25 cellular contexts compared by ENCODE assay signal in the genomic region with DNA sequence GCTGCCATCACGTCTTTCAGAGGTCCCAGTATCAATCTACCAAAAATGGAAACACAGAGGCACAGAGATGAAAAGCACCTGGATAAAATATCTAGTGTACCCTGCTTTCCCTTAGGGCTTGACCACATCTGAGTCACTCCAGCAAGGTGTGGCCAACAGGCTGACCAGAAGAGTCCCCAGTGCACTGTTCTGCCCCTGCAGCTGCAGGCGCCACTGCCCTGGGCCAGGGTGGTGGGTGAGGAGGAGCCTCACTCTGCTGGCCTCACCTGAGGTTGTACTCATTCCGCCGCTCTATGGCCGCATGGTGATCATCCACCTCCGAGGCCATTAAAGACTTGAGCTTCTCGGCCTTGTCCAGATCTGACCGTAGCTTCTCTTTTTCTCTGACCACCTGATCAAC.
DNase-seq lines count a peak whose midpoint lies in the region; ATAC-seq and TF ChIP-seq lines count a peak whose summit lies in the region.
"Had no signal": no experiment of that assay in that cellular context is flagged by ENCODE, and none has a peak within 500 bp of the region (broad histone marks: within the 10 kb centered on the region; RNA-seq: fewer than 3 reads in every experiment).

No MANE protein-coding gene starts in this region.

- H3K27me3 ChIP-seq in PC-9 (ENCODE audit: insufficient read depth, low read depth): no peaks in the 10 kb centered on the region
- H3K27me3 ChIP-seq in body of pancreas: no peaks in the 10 kb centered on the region
- H3K27me3 ChIP-seq in layer of hippocampus (ENCODE audit: control insufficient read depth, insufficient read depth, low read length): no peaks in the 10 kb centered on the region
- H3K27me3 ChIP-seq: BLaER1 treated with 17β-estradiol and CSF1 and Interleukin-3, amounts not matched to agents 10 nM and 100 nM; colonic mucosa; esophagus muscularis mucosa; transverse colon had no signal

- H3K36me3 ChIP-seq in PC-9 (ENCODE audit: low read depth) (no peaks in the 10 kb centered on the region), body of pancreas (replicated peaks in 1 of 2; ENCODE audit: insufficient read depth in 1 of 2, low read depth in 2 of 2) (no peaks in the 10 kb centered on the region)
- H3K36me3 ChIP-seq: colonic mucosa had no signal

- TF ChIP-seq POLR2A in body of pancreas (IDR thresholded peaks at IDR 0.05): no peak

- peaks cover 2% of the 10 kb centered on the region; the same call in 1 of the 2 replicates for H3F3A ChIP-seq in PC-9 (ENCODE audit: insufficient read depth, low read depth)

- no TSS peak for BruUV-seq in PC-9 (replicated peaks; lab: Mats Ljungman, UMichigan)

- intact Hi-C loops in PC-9 (cut with micrococcal nuclease; ENCODE audit: unreplicated experiment): loop anchor here (2.0 to 10.0 kb wide), 6 partner anchors 36 to 906 kb away; a partner anchor contains a TSS
- intact Hi-C loops in body of pancreas (cut with DNase I): loop anchor here (10.0 kb wide), 2 partner anchors 166 to 456 kb away; a partner anchor contains a TSS

- H3K4me1 ChIP-seq in PC-9 (replicated peaks; ENCODE audit: insufficient read depth) (peaks cover 12% of the 10 kb centered on the region), body of pancreas (peaks cover 92% of the 10 kb centered on the region)
- H3K4me1 ChIP-seq: colonic mucosa had no signal

- no peak overlapping the region for H3K27ac ChIP-seq in PC-9
- peak overlapping the region; percentile 48 to 75 (median 74) for H3K27ac ChIP-seq in body of pancreas
- peak overlapping the region; percentile 66 for H3K27ac ChIP-seq in layer of hippocampus (ENCODE audit: low read depth, low read length)
- H3K27ac ChIP-seq in temporal lobe (ENCODE audit: low read depth, low read length): peak overlapping the region; percentile 37
- H3K27ac ChIP-seq: BLaER1 treated with 17β-estradiol and CSF1 and Interleukin-3, amounts not matched to agents 10 nM and 100 nM; colonic mucosa; esophagus muscularis mucosa; transverse colon; WERI-Rb-1 had no signal

- no peak overlapping the region for H3K4me2 ChIP-seq in PC-9
- H3K4me2 ChIP-seq: BLaER1 treated with 17β-estradiol and CSF1 and Interleukin-3, amounts not matched to agents 10 nM and 100 nM had no signal

- H2AFZ ChIP-seq in PC-9: no peak overlapping the region

- no peaks in the 10 kb centered on the region for H4K20me1 ChIP-seq in PC-9 (ENCODE audit: insufficient read depth)

- WGBS in body of pancreas, 2 donors: 85 to 87% methylated on average over 8 of the region's 8 CpGs

- TF ChIP-seq CTCF in PC-9 (conservative IDR thresholded peaks at IDR 0.05) (no peak), body of pancreas (IDR thresholded peaks at IDR 0.05) (no peak)

- no peak for ATAC-seq in body of pancreas
- ATAC-seq: activated CD8-positive, alpha-beta memory T cell treated with anti-CD3 and anti-CD28 coated beads, Interleukin-2, amount 10 ng/mL, durations not matched to agents 7 days and 5 days; left colon; Right ventricle myocardium inferior; stimulated activated naive CD8-positive, alpha-beta T cell treated with anti-CD3 and anti-CD28 coated beads, Interleukin-15, amount 100 ng/mL, for 72 hours had no signal

- H3K9me3 ChIP-seq in PC-9 (ENCODE audit: insufficient read depth, low read depth): no peaks in the 10 kb centered on the region
- H3K9me3 ChIP-seq in body of pancreas: no peaks in the 10 kb centered on the region
- H3K9me3 ChIP-seq: BLaER1 treated with 17β-estradiol and CSF1 and Interleukin-3, amounts not matched to agents 10 nM and 100 nM; colonic mucosa; esophagus muscularis mucosa; transverse colon had no signal

- peak; percentile 54 to 83 for DNase-seq in PC-9
- peak in 1 of 4 donors; percentile 35 for DNase-seq in body of pancreas
- DNase-seq in NCI-H1694 treated with DMSO at 0.1 percent for 48 hours (lab: John Stamatoyannopoulos, UW): no peak
- DNase-seq in activated CD8-positive, alpha-beta memory T cell treated with anti-CD3 and anti-CD28 coated beads for 24 hours: no peak
- DNase-seq in SKM-1 (lab: John Stamatoyannopoulos, UW; ENCODE audit: unreplicated experiment): no peak
- DNase-seq: activated CD4-positive, alpha-beta T cell treated with anti-CD3 and anti-CD28 coated beads, Interleukin-2, amount 10 ng/mL, durations not matched to agents 7 days and 5 days; activated CD8-positive, alpha-beta memory T cell treated with anti-CD3 and anti-CD28 coated beads, Interleukin-2, amount 10 ng/mL, durations not matched to agents 7 days and 5 days; activated naive CD4-positive, alpha-beta T cell treated with anti-CD3 and anti-CD28 coated beads for 36 hours; colonic mucosa; COR-L47; DMS53; foreskin melanocyte; left colon; NCI-H1105; NCI-H2081; NCI-H226; NCI-H748 treated with DMSO at 0.1 percent for 48 hours; stimulated activated naive CD8-positive, alpha-beta T cell treated with anti-CD3 and anti-CD28 coated beads, Interleukin-15, amount 100 ng/mL, for 72 hours; transverse colon; WERI-Rb-1 had no signal

- POLR2A ChIA-PET in PC-9 (lab: Charles Lee; ENCODE audit: unreplicated experiment): interaction anchor here (0.6 to 0.7 kb wide), 3 partner anchors 93 to 1019 kb away, joined by 3 to 5 read pairs (median 3); no protein-coding TSS in a partner anchor

- CTCF ChIA-PET in PC-9 (lab: Charles Lee): interaction anchor here (0.6 to 1.0 kb wide), 3 partner anchors 87 to 542 kb away, joined by 3 to 5 read pairs (median 3); no protein-coding TSS in a partner anchor

- no peak overlapping the region for H3K4me3 ChIP-seq in PC-9
- H3K4me3 ChIP-seq in body of pancreas: no peak overlapping the region
- H3K4me3 ChIP-seq: BLaER1 treated with 17β-estradiol and CSF1 and Interleukin-3, amounts not matched to agents 10 nM and 100 nM; colonic mucosa; esophagus muscularis mucosa; transverse colon had no signal

- no peaks in the 10 kb centered on the region for H3K9me2 ChIP-seq in PC-9 (ENCODE audit: insufficient read depth)

- H3K79me2 ChIP-seq in PC-9 (ENCODE audit: low read depth): no peaks in the 10 kb centered on the region

Comparison
In these comparisons a context has a peak if more than half of its experiments do, and no peak if none do; other contexts are left out.
1. DNase-seq: peak in PC-9 (2 of 2); none in NCI-H1694 treated with DMSO at 0.1 percent for 48 hours (single experiment), activated CD8-positive, alpha-beta memory T cell treated with anti-CD3 and anti-CD28 coated beads for 24 hours (single experiment) and SKM-1 (single experiment).